Comparison of ENCODE assay signal across 16 cellular contexts in the genomic region with DNA sequence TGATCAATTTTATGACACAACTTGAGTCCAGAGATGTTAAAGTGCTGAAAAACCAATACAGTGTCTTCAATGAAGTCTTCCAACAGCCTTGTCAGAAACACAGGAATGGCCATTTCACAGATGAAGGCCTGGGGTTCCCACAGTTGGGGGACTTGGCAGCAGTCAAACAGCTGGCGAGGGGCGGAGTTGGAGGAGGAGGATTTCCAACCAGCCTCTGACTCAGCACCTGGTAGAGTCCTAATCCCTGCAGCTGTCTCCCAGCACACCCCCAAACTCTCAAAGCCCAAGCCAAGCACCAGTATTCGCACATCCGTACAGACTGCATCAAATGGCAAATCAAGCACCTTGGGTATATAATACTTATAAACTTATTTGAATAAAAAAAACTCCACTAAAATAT.
"Had no signal": no experiment of that assay in that cellular context is flagged by ENCODE, and none has a peak within 500 bp of the region (broad histone marks: within the 10 kb centered on the region; RNA-seq: fewer than 3 reads in every experiment).

No MANE protein-coding gene starts in this region.

- H3K27me3 ChIP-seq: cardiac muscle cell, dorsolateral prefrontal cortex, left lung, right lobe of liver had no signal

- H3K27ac ChIP-seq: left lung, right lobe of liver had no signal

- H3K9me3 ChIP-seq: left lung, right lobe of liver had no signal

- H3K36me3 ChIP-seq: right lobe of liver had no signal

- FAIRE-seq: endometrium, kidney had no signal

- H3K4me1 ChIP-seq: right lobe of liver had no signal

- H3K4me3 ChIP-seq: cardiac muscle cell, dorsolateral prefrontal cortex, left lung, right lobe of liver had no signal

- ATAC-seq: activated CD8-positive, alpha-beta T cell treated with anti-CD3 and anti-CD28 coated beads for 36 hours; activated naive CD4-positive, alpha-beta T cell treated with anti-CD3 and anti-CD28 coated beads, Interleukin-2, amount 50 U/mL, for 72 hours; activated T-cell treated with anti-CD3 and anti-CD28 coated beads, Interleukin-2, amount 50 U/mL, for 4 hours; esophagus mucosa; left lung; right lobe of liver; stimulated activated naive CD8-positive, alpha-beta T cell treated with anti-CD3 and anti-CD28 coated beads, Interleukin-15, amount 100 ng/mL, for 72 hours; T-helper 17 cell had no signal

- DNase-seq: activated CD4-positive, alpha-beta T cell treated with anti-CD3 and anti-CD28 coated beads for 48 hours; activated CD8-positive, alpha-beta T cell treated with anti-CD3 and anti-CD28 coated beads for 36 hours; activated gamma-delta T cell; activated T-cell treated with anti-CD3 and anti-CD28 coated beads, Interleukin-2, amount 50 U/mL, for 4 hours; hippocampal formation; kidney; left lung; right lobe of liver; stimulated activated CD4-positive, alpha-beta T cell treated with anti-CD3 and anti-CD28 coated beads, Interleukin-1b, Interleukin-23, amount 100 ng/mL, for 48 hours; stimulated activated naive CD8-positive, alpha-beta T cell treated with anti-CD3 and anti-CD28 coated beads, Interleukin-15, amount 100 ng/mL, for 72 hours; T-helper 17 cell had no signal
